11 cellular contexts compared by ENCODE assay signal in genomic region chr6:36604090-36605060, GRCh38. TPM values are rescaled to one million over a fixed set of nuclear protein-coding genes. Genes with fewer than 3 reads are reported as not detected.
DNase-seq lines count a peak whose midpoint lies in the region; ATAC-seq and TF ChIP-seq lines count a peak whose summit lies in the region.
"Had no signal": no experiment of that assay in that cellular context is flagged by ENCODE, and none has a peak within 500 bp of the region (broad histone marks: within the 10 kb centered on the region; RNA-seq: fewer than 3 reads in every experiment).

No MANE protein-coding gene starts in this region.

- H3K36me3 ChIP-seq in smooth muscle cell (ENCODE audit: low read depth) (peaks cover 49% of the 10 kb centered on the region), prostate gland (peaks cover 3 to 11% of the 10 kb centered on the region in 2 donors), Karpas-422 (ENCODE audit: insufficient read depth, low read length) (peaks cover 74% of the 10 kb centered on the region)

- H3K27ac ChIP-seq in epithelial cell of prostate: peak overlapping the region; percentile 83
- H3K27ac ChIP-seq in smooth muscle cell (ENCODE audit: low read depth): peak overlapping the region; percentile 67
- no peak overlapping the region for H3K27ac ChIP-seq in prostate gland
- no peak overlapping the region for H3K27ac ChIP-seq in Karpas-422 (ENCODE audit: low read length)

- H3K27me3 ChIP-seq in smooth muscle cell (ENCODE audit: low read depth) (no peaks in the 10 kb centered on the region), prostate gland (replicated peaks; ENCODE audit: insufficient read depth) (no peaks in the 10 kb centered on the region), Karpas-422 (ENCODE audit: low read length) (no peaks in the 10 kb centered on the region)

- 91% methylated on average over 6 of the region's 6 CpGs for WGBS in smooth muscle cell (ENCODE audit: low lambda C conversion rate)
- WGBS in prostate gland: 85% methylated on average over 6 of the region's 6 CpGs

- H3K4me3 ChIP-seq in smooth muscle cell (no peak overlapping the region), prostate gland (no peak overlapping the region), Karpas-422 (ENCODE audit: low read length) (no peak overlapping the region)

- peaks cover 55% of the 10 kb centered on the region for H3K4me1 Mint-ChIP-seq in T-helper 2 cell treated with Interferon-gamma antibody and Interleukin-4, amounts not matched to agents 5 μg/mL and 100 μg/mL, for 36 hours (ENCODE audit: low read depth)
- peaks cover 76 to 94% (median 92%) of the 10 kb centered on the region in 3 donors for H3K4me1 Mint-ChIP-seq in T-cell

- H4K20me1 ChIP-seq in smooth muscle cell (ENCODE audit: low read depth) (peaks cover 100% of the 10 kb centered on the region), Karpas-422 (ENCODE audit: insufficient read depth, low read depth, low read length) (peaks cover 40% of the 10 kb centered on the region)

- no peak for TF ChIP-seq POLR2A in prostate gland (IDR thresholded peaks at IDR 0.05)

- no peaks in the 10 kb centered on the region for H3K9me2 ChIP-seq in Karpas-422 (replicated peaks; ENCODE audit: insufficient read depth, low read length)

- H3K79me2 ChIP-seq in smooth muscle cell (ENCODE audit: low read depth): peaks cover 81% of the 10 kb centered on the region
- H3K79me2 ChIP-seq in Karpas-422 (ENCODE audit: low read length): peaks cover 23% of the 10 kb centered on the region

- CTCF ChIA-PET in T-cell (lab: Charles Lee): interaction anchor here in 1 of 2 donors (1.2 kb wide), 1 partner anchor 11 kb away, joined by 5 read pairs; no protein-coding TSS in a partner anchor

- intact Hi-C loops in prostate gland (cut with DNase I): no loop called here

- H3K4me2 ChIP-seq in smooth muscle cell (peak overlapping the region; percentile 7), Karpas-422 (ENCODE audit: low read depth, low read length, poor library complexity, severe bottlenecking) (no peak overlapping the region)

- DNase-seq in T-helper 2 cell treated with Interferon-gamma antibody and Interleukin-4, amounts not matched to agents 5 μg/mL and 100 μg/mL, for 36 hours (ENCODE audit: low spot score): no peak
- no peak for DNase-seq in T-helper 2 cell
- no peak for DNase-seq in T-cell
- DNase-seq in epithelial cell of prostate (ENCODE audit: low read depth, low spot score): no peak
- DNase-seq in smooth muscle cell (lab: John Stamatoyannopoulos, UW; ENCODE audit: unreplicated experiment): no peak
- no peak for DNase-seq in GOT3 (lab: John Stamatoyannopoulos, UW)
- no peak for DNase-seq in prostate gland (ENCODE audit: low spot score)
- no peak for DNase-seq in Karpas-422
- DNase-seq: NCI-H1417 treated with DMSO at 0.1 percent for 48 hours; NCI-H82; stimulated activated CD4-positive, alpha-beta T cell treated with anti-CD3 and anti-CD28 coated beads, Interleukin-12 subunit alpha, Interleukin-12 subunit beta, amount 100 ng/mL, for 4 hours had no signal

- peaks cover 89% of the 10 kb centered on the region for H3F3A ChIP-seq in smooth muscle cell (ENCODE audit: low read depth)

- POLR2A ChIA-PET in T-cell (lab: Charles Lee): interaction anchor here in 1 of 2 donors (0.7 kb wide), 1 partner anchor 961 kb away, joined by 3 read pairs; no protein-coding TSS in a partner anchor

- no peaks in the 10 kb centered on the region for H3K27me3 Mint-ChIP-seq in T-helper 2 cell treated with Interferon-gamma antibody and Interleukin-4, amounts not matched to agents 5 μg/mL and 100 μg/mL, for 36 hours (ENCODE audit: low read depth)
- no peaks in the 10 kb centered on the region for H3K27me3 Mint-ChIP-seq in T-cell

- H3K9ac ChIP-seq in smooth muscle cell (ENCODE audit: low read depth): no peak overlapping the region
- H3K9ac ChIP-seq in Karpas-422 (ENCODE audit: low read length): no peak overlapping the region

- no peak overlapping the region for H3K27ac Mint-ChIP-seq in T-helper 2 cell treated with Interferon-gamma antibody and Interleukin-4, amounts not matched to agents 5 μg/mL and 100 μg/mL, for 36 hours
- H3K27ac Mint-ChIP-seq in T-cell: peak overlapping the region; percentile 76 to 79

- no peaks in the 10 kb centered on the region for H3K9me3 Mint-ChIP-seq in T-helper 2 cell treated with Interferon-gamma antibody and Interleukin-4, amounts not matched to agents 5 μg/mL and 100 μg/mL, for 36 hours
- no peaks in the 10 kb centered on the region for H3K9me3 Mint-ChIP-seq in T-cell

- ATAC-seq in T-cell (replicated peaks in 1 of 4): no peak

- H3K4me1 ChIP-seq in smooth muscle cell (ENCODE audit: low read depth): peaks cover 38% of the 10 kb centered on the region
- peaks cover 4% of the 10 kb centered on the region for H3K4me1 ChIP-seq in prostate gland (replicated peaks)
- no peaks in the 10 kb centered on the region; the same call in 1 of the 2 replicates for H3K4me1 ChIP-seq in Karpas-422 (ENCODE audit: low read length)

- H3K9me3 ChIP-seq in smooth muscle cell (replicated peaks; ENCODE audit: low read depth) (no peaks in the 10 kb centered on the region), prostate gland (no peaks in the 10 kb centered on the region), Karpas-422 (ENCODE audit: low read length) (no peaks in the 10 kb centered on the region)

- TF ChIP-seq CTCF in smooth muscle cell (IDR thresholded peaks at IDR 0.05; ENCODE audit: borderline replicate concordance, insufficient read depth, poor library complexity, severe bottlenecking) (no peak), prostate gland (IDR thresholded peaks at IDR 0.05) (no peak)

- no peak overlapping the region for H2AFZ ChIP-seq in smooth muscle cell (ENCODE audit: low read depth)
- H2AFZ ChIP-seq in Karpas-422 (ENCODE audit: low read length): no peak overlapping the region

- peaks cover 91% of the 10 kb centered on the region for H3K36me3 Mint-ChIP-seq in T-helper 2 cell treated with Interferon-gamma antibody and Interleukin-4, amounts not matched to agents 5 μg/mL and 100 μg/mL, for 36 hours (ENCODE audit: low read depth)
- H3K36me3 Mint-ChIP-seq in T-cell: peaks cover 82% of the 10 kb centered on the region

- H3K4me3 Mint-ChIP-seq in T-helper 2 cell treated with Interferon-gamma antibody and Interleukin-4, amounts not matched to agents 5 μg/mL and 100 μg/mL, for 36 hours: peak overlapping the region; percentile 15
- peak overlapping the region in 2 of 3 donors; percentile 21 to 25 for H3K4me3 Mint-ChIP-seq in T-cell

RNA-seq across cellular contexts. Expression of gene SRSF3, which starts 10.2 kb away (rescaled TPM):
- total RNA-seq in T-cell: 100 to 1,000 TPM; 322 to 546 (median 332) TPM
- total RNA-seq in smooth muscle cell: 158 and 178 TPM in 2 replicates
- polyA plus RNA-seq in smooth muscle cell: 163 and 179 TPM in 2 replicates
- 100 to 1,000 TPM; 111 to 153 TPM for total RNA-seq in prostate gland
- 216 and 248 TPM in 2 replicates for total RNA-seq in Karpas-422 (2014; rRNA removed; shearing (Covaris generic); ENCODE audit: low replicate concordance)

RNA-seq across cellular contexts. Expression of gene STK38, which starts 57.1 kb away (rescaled TPM):
- total RNA-seq in T-cell: 100 to 1,000 TPM in 4 of 5 donors, 10 to 100 TPM in 1; 90.3 to 164 (median 152) TPM
- 34.6 and 38.3 TPM in 2 replicates for total RNA-seq in smooth muscle cell
- 30.8 and 34.5 TPM in 2 replicates for polyA plus RNA-seq in smooth muscle cell
- total RNA-seq in prostate gland: 10 to 100 TPM; 16.5 to 17.7 TPM
- total RNA-seq in Karpas-422 (2014; rRNA removed; shearing (Covaris generic); ENCODE audit: low replicate concordance): 16.8 and 31.5 TPM in 2 replicates

Comparison
In these comparisons a context has a peak if more than half of its experiments do, and no peak if none do; other contexts are left out.
1. H3K27ac ChIP-seq: peak in epithelial cell of prostate (single experiment) and smooth muscle cell (single experiment); none in prostate gland (0 of 2) and Karpas-422 (single experiment).